ENCODE assay signal across 13 cellular contexts in the genomic region with DNA sequence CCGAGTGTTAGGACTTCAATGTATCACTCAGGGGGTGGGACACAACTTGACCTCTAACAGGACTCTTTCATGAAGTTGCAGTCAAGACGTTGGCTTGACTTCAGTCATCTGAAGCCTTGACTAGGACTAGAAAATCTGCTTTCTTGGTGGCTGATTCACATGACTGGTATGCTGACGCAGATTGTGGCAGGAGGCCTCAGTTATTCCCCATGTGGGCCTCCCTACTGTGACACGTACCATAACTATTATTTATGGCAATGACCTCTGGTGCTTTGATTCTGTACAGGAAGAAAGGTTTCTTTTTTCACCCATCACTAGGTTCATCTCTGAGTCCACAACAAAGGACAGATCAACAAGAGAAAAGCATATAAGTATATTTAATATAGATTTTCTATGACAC.
"Had no signal": no experiment of that assay in that cellular context is flagged by ENCODE, and none has a peak within 500 bp of the region (broad histone marks: within the 10 kb centered on the region; RNA-seq: fewer than 3 reads in every experiment).

No MANE protein-coding gene starts in this region.

- H3K27me3 ChIP-seq: cardiac muscle cell, esophagus squamous epithelium, heart left ventricle, sigmoid colon had no signal

- H3K9me3 ChIP-seq: esophagus squamous epithelium, heart left ventricle, sigmoid colon had no signal

- H3K27ac ChIP-seq: cardiac muscle cell, esophagus squamous epithelium, heart left ventricle, sigmoid colon had no signal

- H3K4me1 ChIP-seq: esophagus squamous epithelium, heart left ventricle, sigmoid colon had no signal

- H3K36me3 ChIP-seq: cardiac muscle cell, esophagus squamous epithelium, heart left ventricle, sigmoid colon had no signal

- ATAC-seq: activated naive CD4-positive, alpha-beta T cell treated with anti-CD3 and anti-CD28 coated beads, Interleukin-2, amount 50 U/mL, for 72 hours; activated T-cell treated with anti-CD3 and anti-CD28 coated beads, Interleukin-2, amount 50 U/mL, for 4 hours; heart left ventricle had no signal

- DNase-seq: activated CD4-positive, alpha-beta memory T cell treated with anti-CD3 and anti-CD28 coated beads for 36 hours; activated effector memory CD4-positive, alpha-beta T cell treated with anti-CD3 and anti-CD28 coated beads, Interleukin-2, amount 50 U/mL, for 16 hours; activated T-cell treated with anti-CD3 and anti-CD28 coated beads, Interleukin-2, amount 50 U/mL, for 4 hours; amniotic stem cell; esophagus squamous epithelium; foreskin melanocyte; heart left ventricle; islet precursor cell; sigmoid colon; stimulated activated CD4-positive, alpha-beta T cell treated with anti-CD3 and anti-CD28 coated beads, Interleukin-2, amount 100 ng/mL, for 48 hours; stimulated activated naive CD4-positive, alpha-beta T cell treated with Interleukin-2 at 50 U/mL for 16 hours had no signal

- H3K4me3 ChIP-seq: cardiac muscle cell, esophagus squamous epithelium, heart left ventricle, sigmoid colon had no signal
